Comparison of ENCODE assay signal across 18 cellular contexts in the genomic region with DNA sequence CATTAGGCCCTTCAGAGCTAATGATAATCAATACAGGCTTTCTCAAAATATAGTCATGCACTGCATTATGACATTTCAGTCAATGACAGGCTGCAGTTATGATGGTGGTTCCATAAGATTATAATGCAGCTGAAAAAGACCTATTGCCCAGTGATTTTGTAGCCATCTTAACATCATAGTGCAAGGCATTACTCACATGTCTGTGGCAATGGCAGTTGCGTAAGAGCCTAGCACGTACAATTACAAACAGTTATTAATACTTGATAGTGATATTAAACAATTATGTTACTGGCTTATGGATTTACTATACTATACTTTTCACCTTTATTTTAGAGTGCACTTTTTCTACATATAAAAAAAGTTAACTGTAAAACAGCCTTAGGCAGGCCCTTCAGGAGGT.
A peak's percentile ranks its signal among the peaks of the same experiment; 100 is the strongest.
DNase-seq lines count a peak whose midpoint lies in the region; FAIRE-seq and TF ChIP-seq lines count a peak whose summit lies in the region.
"Had no signal": no experiment of that assay in that cellular context is flagged by ENCODE, and none has a peak within 500 bp of the region (broad histone marks: within the 10 kb centered on the region; RNA-seq: fewer than 3 reads in every experiment).

No MANE protein-coding gene starts in this region.

- H3K27me3 ChIP-seq in bronchial epithelial cell (ENCODE audit: control insufficient read depth, insufficient read depth, low read length) (no peaks in the 10 kb centered on the region), dorsolateral prefrontal cortex (no peaks in the 10 kb centered on the region)
- H3K27me3 ChIP-seq: BLaER1 had no signal

- no peaks in the 10 kb centered on the region for H3K36me3 ChIP-seq in bronchial epithelial cell (ENCODE audit: control insufficient read depth, insufficient read depth, low read length)
- H3K36me3 ChIP-seq: BLaER1, HAP-1 had no signal

- no peak for FAIRE-seq in bronchial epithelial cell (lab: Jason Lieb, UNC)
- FAIRE-seq: G401.6, GM12892, H54 had no signal

- peak; percentile 4 for DNase-seq in HCEC 1CT
- DNase-seq in bronchial epithelial cell (ENCODE audit: low read depth), result peak; percentile 62
- no peak for DNase-seq in dorsolateral prefrontal cortex
- DNase-seq in NCI-H526 treated with DMSO at 0.1 percent for 48 hours (lab: John Stamatoyannopoulos, UW), result no peak
- DNase-seq in NCI-H345 (lab: John Stamatoyannopoulos, UW), result no peak
- DNase-seq: Caco-2; CD4-positive, CD25-positive, alpha-beta regulatory T cell; CD8-positive, alpha-beta T cell; DMS153; DND-41; GOT3 had no signal

- intact Hi-C loops in dorsolateral prefrontal cortex (cut with DNase I), result no loop called here

- H3K4me3 ChIP-seq in bronchial epithelial cell (ENCODE audit: low read depth, low read length) (no peak overlapping the region), dorsolateral prefrontal cortex (no peak overlapping the region)
- H3K4me3 ChIP-seq: BLaER1, HAP-1 had no signal

- TF ChIP-seq CTCF in bronchial epithelial cell (IDR thresholded peaks at IDR 0.05; ENCODE audit: insufficient read depth, low read length, severe bottlenecking), result no peak
- TF ChIP-seq CTCF in dorsolateral prefrontal cortex (IDR thresholded peaks at IDR 0.05 in 54 of 56, conservative IDR thresholded peaks at IDR 0.05 in 2 of 56; ENCODE audit: low read depth in 1 of 56, partially characterized antibody in 56 of 56), result no peak

- no peak overlapping the region for H3K27ac ChIP-seq in dorsolateral prefrontal cortex
- H3K27ac ChIP-seq: BLaER1, C4-2B had no signal

- TF ChIP-seq RAD21 in Ishikawa (IDR thresholded peaks at IDR 0.05; ENCODE audit: low read depth), result no peak

- no peak for TF ChIP-seq EP300 in Ishikawa (IDR thresholded peaks at IDR 0.05; ENCODE audit: borderline replicate concordance)

TF ChIP-seq in Ishikawa, 13 proteins besides CTCF, POLR2A, EP300 and RAD21:
- TF ChIP-seq CREB1 (IDR thresholded peaks at IDR 0.05; ENCODE audit: low read depth), result no peak
- TF ChIP-seq, protein P1, sequence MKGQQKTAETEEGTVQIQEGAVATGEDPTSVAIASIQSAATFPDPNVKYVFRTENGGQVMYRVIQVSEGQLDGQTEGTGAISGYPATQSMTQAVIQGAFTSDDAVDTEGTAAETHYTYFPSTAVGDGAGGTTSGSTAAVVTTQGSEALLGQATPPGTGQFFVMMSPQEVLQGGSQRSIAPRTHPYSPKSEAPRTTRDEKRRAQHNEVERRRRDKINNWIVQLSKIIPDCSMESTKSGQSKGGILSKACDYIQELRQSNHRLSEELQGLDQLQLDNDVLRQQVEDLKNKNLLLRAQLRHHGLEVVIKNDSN (IDR thresholded peaks at IDR 0.05), result no peak
- peak; percentile 66 for TF ChIP-seq CEBPB (IDR thresholded peaks at IDR 0.05)
- TF ChIP-seq TAF1 (IDR thresholded peaks at IDR 0.05; ENCODE audit: low read depth), result no peak
- no peak for TF ChIP-seq YY1 (IDR thresholded peaks at IDR 0.05; ENCODE audit: low read depth)
TF ChIP-seq in Ishikawa: peak in this region for 1.

Comparison
In these comparisons a context has a peak if more than half of its experiments do, and no peak if none do; other contexts are left out.
1. DNase-seq: peak in HCEC 1CT (single experiment) and bronchial epithelial cell (single experiment); none in dorsolateral prefrontal cortex (0 of 10), NCI-H526 treated with DMSO at 0.1 percent for 48 hours (single experiment) and NCI-H345 (single experiment).